36 cellular contexts compared by ENCODE assay signal in the genomic region with DNA sequence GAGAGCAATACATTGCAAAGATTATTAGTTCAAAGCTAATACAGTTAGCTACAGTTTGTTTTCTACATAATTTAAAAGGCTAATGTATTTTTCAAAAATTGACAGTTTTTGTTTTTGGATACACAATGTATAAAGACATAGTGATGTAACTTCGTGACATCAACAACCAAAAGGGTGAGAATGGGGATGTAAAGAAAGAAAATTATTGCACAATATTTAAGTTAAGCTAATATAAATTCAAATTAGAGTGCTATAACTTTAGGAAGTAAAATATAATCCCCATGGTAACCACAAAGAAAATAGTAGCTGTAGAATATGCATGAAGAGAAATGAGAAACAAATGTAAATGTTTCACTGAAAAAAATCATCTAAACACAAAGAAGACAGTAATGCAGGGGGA.
"Had no signal": no experiment of that assay in that cellular context is flagged by ENCODE, and none has a peak within 500 bp of the region (broad histone marks: within the 10 kb centered on the region; RNA-seq: fewer than 3 reads in every experiment).

No MANE protein-coding gene starts in this region.

- H3K4me3 ChIP-seq: MG63 had no signal

- H3K36me3 ChIP-seq: MG63 had no signal

- DNase-seq: Kasumi-1, MG63, MM.1S, MV-4-11, NCI-H1048, NCI-H1092, NCI-H1092 treated with DMSO at 0.1 percent for 48 hours, NCI-H1105, NCI-H1105 treated with DMSO at 0.1 percent for 48 hours, NCI-H1417, NCI-H1417 treated with DMSO at 0.1 percent for 48 hours, NCI-H1436, NCI-H1436 treated with DMSO at 0.1 percent for 48 hours, NCI-H146, NCI-H1694, NCI-H1694 treated with DMSO at 0.1 percent for 48 hours, NCI-H187, NCI-H187 treated with DMSO at 0.1 percent for 48 hours, NCI-H1930, NCI-H2029, NCI-H2029 treated with DMSO at 0.1 percent for 48 hours, NCI-H2081, NCI-H2081 treated with DMSO at 0.1 percent for 48 hours, NCI-H2107, NCI-H2171, NCI-H2171 treated with DMSO at 0.1 percent for 48 hours, NCI-H2227 treated with DMSO at 0.1 percent for 48 hours, NCI-H226, NCI-H345, NCI-H446, NCI-H446 treated with DMSO at 0.1 percent for 48 hours, NCI-H510A, NCI-H510A treated with DMSO at 0.1 percent for 48 hours, NCI-H524, NCI-H524 treated with DMSO at 0.1 percent for 48 hours, NCI-H526 had no signal

- H3K27me3 ChIP-seq: MG63 had no signal
